Comparison of ENCODE assay signal across 22 cellular contexts in genomic region chr3:63644946-63645781, GRCh38. TPM values are rescaled to one million over a fixed set of nuclear protein-coding genes. Genes with fewer than 3 reads are reported as not detected.
DNase-seq lines count a peak whose midpoint lies in the region; ATAC-seq, FAIRE-seq and TF ChIP-seq lines count a peak whose summit lies in the region.
"Not testable (repeated sequence)": the region's sequence is repeated elsewhere in the genome, so short reads cannot be mapped to it uniquely, and the experiment has no call there.
"Had no signal": no experiment of that assay in that cellular context is flagged by ENCODE, and none has a peak within 500 bp of the region (broad histone marks: within the 10 kb centered on the region; RNA-seq: fewer than 3 reads in every experiment).

No MANE protein-coding gene starts in this region.

- not testable (repeated sequence) for H3K4me1 ChIP-seq in A549; Peyer's patch; mucosa of rectum (ENCODE audit: control insufficient read depth in 2 of 2, insufficient read depth in 2 of 2, low read length in 2 of 2); smooth muscle cell (ENCODE audit: low read depth)

- H3K27me3 Mint-ChIP-seq in endothelial cell (ENCODE audit: unreplicated experiment), result not testable (repeated sequence)

- not testable (repeated sequence) for H3K9me3 Mint-ChIP-seq in endothelial cell (ENCODE audit: unreplicated experiment)

- DNase-seq in A549 (ENCODE audit: low read depth in 1 of 2, low spot score in 1 of 2); smooth muscle cell (lab: John Stamatoyannopoulos, UW; ENCODE audit: unreplicated experiment): not testable (repeated sequence)
- DNase-seq in HT-29 (ENCODE audit: low spot score) (peak; percentile 62), NCI-H2227 (lab: John Stamatoyannopoulos, UW; ENCODE audit: unreplicated experiment) (peak; percentile 4), Peyer's patch (peak in 2 of 3 donors; percentile 67 to 73), endothelial cell (ENCODE audit: low spot score) (peak; percentile 16), islet precursor cell (peak; percentile 70)

- not testable (repeated sequence) for H3K36me3 Mint-ChIP-seq in endothelial cell (ENCODE audit: low read depth, unreplicated experiment)

- not testable (repeated sequence) for H3F3A ChIP-seq in smooth muscle cell (ENCODE audit: low read depth)

- H3K4me1 Mint-ChIP-seq in endothelial cell (ENCODE audit: unreplicated experiment), result not testable (repeated sequence)

- not testable (repeated sequence) for H3K79me2 ChIP-seq in smooth muscle cell (ENCODE audit: low read depth)

- ATAC-seq in A549, result not testable (repeated sequence)

- not testable (repeated sequence) for H3K27me3 ChIP-seq in Peyer's patch; mucosa of rectum (ENCODE audit: control insufficient read depth in 2 of 2, insufficient read depth in 2 of 2, low read length in 2 of 2); smooth muscle cell (ENCODE audit: low read depth)

- not testable (repeated sequence) for H3K27ac ChIP-seq in A549; smooth muscle cell (ENCODE audit: low read depth)
- H3K27ac ChIP-seq in Peyer's patch (peak overlapping the region in 1 of 4 donors; percentile 43), mucosa of rectum (ENCODE audit: low read depth in 2 of 2, low read length in 2 of 2) (peak overlapping the region; percentile 29 to 43)

- TF ChIP-seq EP300 in A549 (IDR thresholded peaks at IDR 0.05), result not testable (repeated sequence)

- POLR2A ChIA-PET in A549 (lab: Yijun Ruan, JAX), result not testable (repeated sequence)

- not testable (repeated sequence) for H3K9me3 ChIP-seq in A549; Peyer's patch; mucosa of rectum (ENCODE audit: control insufficient read depth in 2 of 2, low read length in 2 of 2); smooth muscle cell (replicated peaks; ENCODE audit: low read depth)

- H3K27ac Mint-ChIP-seq in endothelial cell (ENCODE audit: unreplicated experiment), result not testable (repeated sequence)

- not testable (repeated sequence) for H4K20me1 ChIP-seq in smooth muscle cell (ENCODE audit: low read depth)

- peak overlapping the region; percentile 67 for H3K4me2 ChIP-seq in A549
- H3K4me2 ChIP-seq in smooth muscle cell, result peak overlapping the region; percentile 77

- peak overlapping the region; percentile 24 to 54 for H3K9ac ChIP-seq in mucosa of rectum (ENCODE audit: low read depth in 1 of 2, low read length in 2 of 2)
- not testable (repeated sequence) for H3K9ac ChIP-seq in smooth muscle cell (ENCODE audit: low read depth)

- CTCF ChIA-PET in A549 (lab: Yijun Ruan, JAX), result interaction anchor here (0.6 to 0.7 kb wide), 2 partner anchors 104 to 249 kb away, joined by 3 to 5 read pairs; no protein-coding TSS in a partner anchor

- H3K4me3 Mint-ChIP-seq in endothelial cell (ENCODE audit: unreplicated experiment), result peak overlapping the region; percentile 69

- peak overlapping the region; percentile 49 for H2AFZ ChIP-seq in smooth muscle cell (ENCODE audit: low read depth)

- peak overlapping the region; percentile 31; the same call in 2 of the 3 replicates for H3K4me3 ChIP-seq in A549
- peak overlapping the region in 2 of 4 donors; percentile 28 to 38 for H3K4me3 ChIP-seq in Peyer's patch
- H3K4me3 ChIP-seq in mucosa of rectum (ENCODE audit: low read length in 2 of 2), result peak overlapping the region; percentile 60 to 61
- H3K4me3 ChIP-seq in smooth muscle cell, result peak overlapping the region; percentile 41

- FAIRE-seq in A549 (lab: Jason Lieb, UNC), result not testable (repeated sequence)

- H3K36me3 ChIP-seq in Peyer's patch; mucosa of rectum (ENCODE audit: control insufficient read depth in 2 of 2, insufficient read depth in 2 of 2, low read length in 2 of 2); smooth muscle cell (ENCODE audit: low read depth): not testable (repeated sequence)

- TF ChIP-seq RAD21 in A549 (conservative IDR thresholded peaks at IDR 0.05 in 1 of 2, IDR thresholded peaks at IDR 0.05 in 1 of 2), result not testable (repeated sequence)

- not testable (repeated sequence) for TF ChIP-seq CTCF in A549 (IDR thresholded peaks at IDR 0.05); Peyer's patch (IDR thresholded peaks at IDR 0.05); endothelial cell (IDR thresholded peaks at IDR 0.05; ENCODE audit: unreplicated experiment); smooth muscle cell (IDR thresholded peaks at IDR 0.05; ENCODE audit: borderline replicate concordance, insufficient read depth, poor library complexity, severe bottlenecking)

- 0% methylated on average over 14 of the region's 25 CpGs for WGBS in A549 (ENCODE audit: missing lambda C conversion rate)
- WGBS in smooth muscle cell (ENCODE audit: low lambda C conversion rate), result 17% methylated on average over 25 of the region's 25 CpGs

- TF ChIP-seq POLR2A in A549 (IDR thresholded peaks at IDR 0.05; ENCODE audit: low read length), result not testable (repeated sequence)
- TF ChIP-seq POLR2A in Peyer's patch (IDR thresholded peaks at IDR 0.05), result peak; percentile 21 to 23

RNA-seq across cellular contexts. Expression of gene SNTN, which starts 7.3 kb away (rescaled TPM):
- polyA plus RNA-seq in A549 (2011; rRNA removed) (not detected in 2 replicates), A549 (2017; fragmentation: RNase III; extraction: RNeasy Plus Mini Kit Qiagen cat#74134 plus additional on column Dnase treatment) (not detected in 3 replicates), smooth muscle cell (0.21 TPM in 1 of 2 replicates, not detected in the other)
- polyA plus RNA-seq in A549 (2012; cell fraction: cytosol; rRNA removed), result not detected in 2 replicates
- polyA plus RNA-seq in A549 (2012; cell fraction: nucleus; rRNA removed), result not detected in 2 replicates
- not detected in 2 replicates for polyA minus RNA-seq in A549 (2011; rRNA and poly(A)+ RNA removed)
- not detected in 2 replicates for total RNA-seq in HT-29 (2014; rRNA removed; shearing (Covaris generic))
- total RNA-seq in Peyer's patch (not detected), endothelial cell (ENCODE audit: unreplicated experiment) (not detected), smooth muscle cell (not detected in 2 replicates)
- total RNA-seq: A172; activated CD4-positive, alpha-beta memory T cell treated with anti-CD3 and anti-CD28 coated beads for 36 hours; activated naive CD4-positive, alpha-beta T cell treated with anti-CD3 and anti-CD28 coated beads for 36 hours; activated T-helper 1 cell treated with anti-CD3 and anti-CD28 coated beads, Interleukin-12 subunit alpha, Interleukin-12 subunit beta, Interleukin-2, Interleukin-4 antibody, amounts not matched to agents 30 ng/mL and 10 ng/mL and 1 ng/mL, durations not matched to agents 14 hours and 24 hours and 36 hours; adrenal gland; CD4-positive, CD25-positive, alpha-beta regulatory T cell; chondrocyte; epithelial cell of proximal tubule; G401; HFFc6; left lobe of liver; natural killer cell treated with Interleukin-12 subunit alpha and Interleukin-12 subunit beta and Interleukin-15 and Interleukin-18, amount 100 ng/mL, for 72 hours; right lobe of liver; T-helper 1 cell treated with Interleukin-12 subunit alpha and Interleukin-12 subunit beta and Interleukin-4 antibody, amounts not matched to agents 30 ng/mL and 1 ng/mL, for 36 hours had no signal
- polyA plus RNA-seq: adrenal gland; CD4-positive, CD25-positive, alpha-beta regulatory T cell had no signal
